21 cellular contexts compared by ENCODE assay signal in genomic region chr1:213409971-213410370, GRCh38.
"Had no signal": no experiment of that assay in that cellular context is flagged by ENCODE, and none has a peak within 500 bp of the region (broad histone marks: within the 10 kb centered on the region; RNA-seq: fewer than 3 reads in every experiment).

No MANE protein-coding gene starts in this region.

- DNase-seq: effector CD4-positive, alpha-beta T cell; heart right ventricle; hypothalamus; islet precursor cell; left colon; left ventricle myocardium superior; mesendoderm; naive B cell; sigmoid colon; stimulated activated CD4-positive, alpha-beta T cell treated with anti-CD3 and anti-CD28 coated beads, Interleukin-2, amount 100 ng/mL, for 24 hours; stimulated activated CD4-positive, alpha-beta T cell treated with anti-CD3 and anti-CD28 coated beads, Interleukin-4, amount 100 ng/mL, for 4 hours; stimulated activated naive B cell treated with anti-CD40 and anti-IgM and Interleukin-4, amounts not matched to agents 10 μg/mL and 1 μg/mL and 100 μg/mL, for 72 hours; stomach; upper lobe of right lung had no signal

- H3K4me1 ChIP-seq: heart right ventricle, parathyroid adenoma, right atrium auricular region, sigmoid colon, stomach, upper lobe of right lung, vagina had no signal

- H3K36me3 ChIP-seq: heart right ventricle, right atrium auricular region, sigmoid colon, stomach, upper lobe of right lung, vagina had no signal

- H3K9ac ChIP-seq: parathyroid adenoma had no signal

- H3K9me3 ChIP-seq: right atrium auricular region, sigmoid colon, upper lobe of right lung, vagina had no signal

- H3K4me1 Mint-ChIP-seq: naive B cell; nephron; stimulated activated naive B cell treated with anti-CD40 and anti-IgM and Interleukin-4, amounts not matched to agents 10 μg/mL and 1 μg/mL and 100 μg/mL, for 72 hours had no signal

- H3K4me3 Mint-ChIP-seq: naive B cell; nephron; stimulated activated naive B cell treated with anti-CD40 and anti-IgM and Interleukin-4, amounts not matched to agents 10 μg/mL and 1 μg/mL and 100 μg/mL, for 72 hours had no signal

- H2AFZ ChIP-seq: parathyroid adenoma had no signal

- H3K27me3 Mint-ChIP-seq: stimulated activated naive B cell treated with anti-CD40 and anti-IgM and Interleukin-4, amounts not matched to agents 10 μg/mL and 1 μg/mL and 100 μg/mL, for 72 hours had no signal

- H3K4me3 ChIP-seq: coronary artery, heart right ventricle, lung, right atrium auricular region, sigmoid colon, skin epidermis, stomach, upper lobe of right lung, vagina had no signal

- H3K27me3 ChIP-seq: heart right ventricle, right atrium auricular region, sigmoid colon, stomach, upper lobe of right lung, vagina had no signal

- H3K27ac Mint-ChIP-seq: nephron; stimulated activated naive B cell treated with anti-CD40 and anti-IgM and Interleukin-4, amounts not matched to agents 10 μg/mL and 1 μg/mL and 100 μg/mL, for 72 hours had no signal

- H3K36me3 Mint-ChIP-seq: stimulated activated naive B cell treated with anti-CD40 and anti-IgM and Interleukin-4, amounts not matched to agents 10 μg/mL and 1 μg/mL and 100 μg/mL, for 72 hours had no signal

- H3K27ac ChIP-seq: coronary artery, heart right ventricle, parathyroid adenoma, right atrium auricular region, sigmoid colon, skin epidermis, stomach, upper lobe of right lung, vagina had no signal
